Comparison of ENCODE assay signal across 10 cellular contexts in genomic region chr4:142265536-142265935, GRCh38.
DNase-seq lines count a peak whose midpoint lies in the region; ATAC-seq and TF ChIP-seq lines count a peak whose summit lies in the region.
"Had no signal": no experiment of that assay in that cellular context is flagged by ENCODE, and none has a peak within 500 bp of the region (broad histone marks: within the 10 kb centered on the region; RNA-seq: fewer than 3 reads in every experiment).

No MANE protein-coding gene starts in this region.

- H3K9ac ChIP-seq in IMR-90 (ENCODE audit: low read depth, low read length), result peak overlapping the region; percentile 61; the same call in 1 of the 2 replicates

- no peak for TF ChIP-seq CTCF in IMR-90 (conservative IDR thresholded peaks at IDR 0.05; ENCODE audit: low read depth, low read length)
- no peak for TF ChIP-seq CTCF in brain microvascular endothelial cell (IDR thresholded peaks at IDR 0.05; ENCODE audit: low read depth, low read length, missing control alignments)
- TF ChIP-seq CTCF in glutamatergic neuron (IDR thresholded peaks at IDR 0.05; ENCODE audit: partially characterized antibody, unreplicated experiment), result no peak
- TF ChIP-seq CTCF in Caco-2 (IDR thresholded peaks at IDR 0.05; ENCODE audit: insufficient read depth in 1 of 2, low read depth in 1 of 2, low read length in 1 of 2, severe bottlenecking in 1 of 2, unreplicated experiment in 1 of 2), result no peak

- H4K91ac ChIP-seq in IMR-90 (ENCODE audit: insufficient read depth, low read depth, low read length), result peak overlapping the region; percentile 99

- peak overlapping the region; percentile 93 for H4K5ac ChIP-seq in IMR-90 (ENCODE audit: low read depth, low read length)

- H3K4ac ChIP-seq in IMR-90 (ENCODE audit: low read depth, low read length), result peak overlapping the region; percentile 97; the same call in 1 of the 2 replicates

- POLR2A ChIA-PET in CD4-positive, alpha-beta memory T cell (lab: Charles Lee; ENCODE audit: partially characterized antibody), result interaction anchor here (0.6 to 1.3 kb wide), 3 partner anchors 9 to 123 kb away, joined by 3 to 6 read pairs (median 4); no protein-coding TSS in a partner anchor
- POLR2A ChIA-PET in IMR-90 (lab: Charles Lee; ENCODE audit: unreplicated experiment) (interaction anchor here (0.6 to 1.3 kb wide), 2 partner anchors 9 to 143 kb away, joined by 3 read pairs; no protein-coding TSS in a partner anchor), Caco-2 (lab: Charles Lee) (no interaction called here)

- ATAC-seq in IMR-90 (ENCODE audit: low read depth), result peak; percentile 47

- 0 out of 2 replicates have a peak overlapping the region, but pooled peaks have one; percentile 98 for H3K23ac ChIP-seq in IMR-90 (ENCODE audit: low read depth, low read length)

- peak overlapping the region; percentile 97 for H2BK5ac ChIP-seq in IMR-90 (ENCODE audit: low read depth, low read length, poor library complexity, severe bottlenecking)

- peaks cover 0 to 4% (median 0%) of the 10 kb centered on the region in 8 donors for H3K9me3 Mint-ChIP-seq in CD4-positive, alpha-beta memory T cell
- H3K9me3 Mint-ChIP-seq in glutamatergic neuron (ENCODE audit: unreplicated experiment), result no peaks in the 10 kb centered on the region
- no peaks in the 10 kb centered on the region for H3K9me3 Mint-ChIP-seq in Caco-2 (ENCODE audit: unreplicated experiment)

- intact Hi-C loops in CD4-positive, alpha-beta memory T cell (cut with micrococcal nuclease), result no loop called here
- intact Hi-C loops in IMR-90 (cut with micrococcal nuclease) (loop anchor here (5.0 to 10.0 kb wide), 2 partner anchors 138 to 921 kb away; no protein-coding TSS in a partner anchor), Caco-2 (cut with micrococcal nuclease; ENCODE audit: unreplicated experiment) (loop anchor here (10.0 kb wide), 1 partner anchor 131 kb away; no protein-coding TSS in a partner anchor)

- peak overlapping the region; percentile 100 for H3K18ac ChIP-seq in IMR-90 (ENCODE audit: low read depth, low read length)

- no peak overlapping the region for H2AK9ac ChIP-seq in IMR-90 (replicated peaks; ENCODE audit: low read depth, low read length, poor library complexity)

- H2BK20ac ChIP-seq in IMR-90 (ENCODE audit: low read depth, low read length), result peak overlapping the region; percentile 99; the same call in 1 of the 2 replicates

- BruUV-seq in IMR-90 (replicated peaks; lab: Mats Ljungman, UMichigan) (no TSS peak), Caco-2 (replicated peaks; lab: Mats Ljungman, UMichigan) (no TSS peak)

- peaks cover 63 to 93% (median 78%) of the 10 kb centered on the region in 4 donors for H3K4me1 Mint-ChIP-seq in CD4-positive, alpha-beta memory T cell
- peaks cover 10% of the 10 kb centered on the region for H3K4me1 Mint-ChIP-seq in glutamatergic neuron (ENCODE audit: low read depth, unreplicated experiment)
- no peaks in the 10 kb centered on the region for H3K4me1 Mint-ChIP-seq in Caco-2 (ENCODE audit: low read depth, unreplicated experiment)

- no peaks in the 10 kb centered on the region for H3K27me3 Mint-ChIP-seq in CD4-positive, alpha-beta memory T cell
- H3K27me3 Mint-ChIP-seq in glutamatergic neuron (ENCODE audit: unreplicated experiment) (no peaks in the 10 kb centered on the region), Caco-2 (ENCODE audit: insufficient read depth, unreplicated experiment) (no peaks in the 10 kb centered on the region)

- H4K8ac ChIP-seq in IMR-90 (ENCODE audit: low read depth in 2 of 2, low read length in 2 of 2), result peak overlapping the region; percentile 83 to 98

- peaks cover 7% of the 10 kb centered on the region for H3K36me3 ChIP-seq in CD4-positive, alpha-beta memory T cell (ENCODE audit: insufficient read depth, low read length)
- H3K36me3 ChIP-seq in IMR-90 (ENCODE audit: control insufficient read depth, insufficient read depth, low read length) (no peaks in the 10 kb centered on the region), brain microvascular endothelial cell (replicated peaks) (no peaks in the 10 kb centered on the region), Caco-2 (ENCODE audit: control insufficient read depth, insufficient read depth, low read length) (no peaks in the 10 kb centered on the region)

- peak overlapping the region; percentile 100 for H2BK120ac ChIP-seq in IMR-90 (ENCODE audit: low read depth, low read length)

- H3K9me1 ChIP-seq in IMR-90 (ENCODE audit: insufficient read depth, low read length), result peaks cover 8% of the 10 kb centered on the region

- in situ Hi-C loops in IMR-90 (cut with MboI; ENCODE audit: low sequenced_read_pairs) (no loop called here), brain microvascular endothelial cell (cut with HindIII; ENCODE audit: low pct_ligation_motif_present, low sequenced_read_pairs) (no loop called here)

- no CpG with 5 or more reads among the region's 3 CpGs for WGBS in IMR-90 (ENCODE audit: extremely low coverage in 2 of 2, insufficient read length in 1 of 2), 2 experiments

- H3K14ac ChIP-seq in IMR-90 (replicated peaks; ENCODE audit: low read depth, low read length), result peak overlapping the region; percentile 98; the same call in 1 of the 2 replicates

- no peak overlapping the region; the same call in 2 of the 3 replicates for H2BK15ac ChIP-seq in IMR-90 (ENCODE audit: low read depth, low read length)

- H4K20me1 ChIP-seq in IMR-90 (ENCODE audit: insufficient read depth, low read length), result no peaks in the 10 kb centered on the region

- H3K56ac ChIP-seq in IMR-90 (ENCODE audit: extremely low read depth, insufficient read depth, low read length), result peak overlapping the region; percentile 93

- peaks cover 61 to 66% of the 10 kb centered on the region in 2 donors for H3K36me3 Mint-ChIP-seq in CD4-positive, alpha-beta memory T cell
- H3K36me3 Mint-ChIP-seq in glutamatergic neuron (ENCODE audit: unreplicated experiment) (no peaks in the 10 kb centered on the region), Caco-2 (ENCODE audit: insufficient read depth, unreplicated experiment) (no peaks in the 10 kb centered on the region)

- H3K27ac Mint-ChIP-seq in CD4-positive, alpha-beta memory T cell, result peak overlapping the region; percentile 33 to 87 (median 78)
- no peak overlapping the region for H3K27ac Mint-ChIP-seq in glutamatergic neuron (ENCODE audit: unreplicated experiment)
- no peak overlapping the region for H3K27ac Mint-ChIP-seq in Caco-2 (ENCODE audit: unreplicated experiment)

- no peak for TF ChIP-seq RAD21 in IMR-90 (IDR thresholded peaks at IDR 0.05; ENCODE audit: low read length)

- H3K4me1 ChIP-seq in CD4-positive, alpha-beta memory T cell (ENCODE audit: insufficient read depth, low read length), result peaks cover 70% of the 10 kb centered on the region
- H3K4me1 ChIP-seq in IMR-90 (ENCODE audit: control insufficient read depth, insufficient read depth, low read length) (peaks cover 23% of the 10 kb centered on the region), Caco-2 (no peaks in the 10 kb centered on the region; the same call in 1 of the 2 replicates)

- dilution Hi-C loops in IMR-90 (cut with HindIII; ENCODE audit: low sequenced_read_pairs, unreplicated experiment), result no loop called here

- DNase-seq in CD4-positive, alpha-beta memory T cell, result no peak
- DNase-seq in IMR-90 (peak; percentile 75), brain microvascular endothelial cell (peak; percentile 47), lung microvascular endothelial cell (ENCODE audit: low read depth in 2 of 2) (peak; percentile 64 to 68), glutamatergic neuron (no peak), HuH-7 (ENCODE audit: low spot score) (no peak), GM19240 (ENCODE audit: insufficient read length, low spot score) (no peak), Caco-2 (no peak)
- DNase-seq: head of caudate nucleus, nucleus accumbens had no signal

- no peak overlapping the region for H2AFZ ChIP-seq in IMR-90 (replicated peaks; ENCODE audit: low read length, poor library complexity)

- CTCF ChIA-PET in CD4-positive, alpha-beta memory T cell (lab: Charles Lee; ENCODE audit: partially characterized antibody), result interaction anchor here (0.8 to 1.2 kb wide), 2 partner anchors 17 to 52 kb away, joined by 3 to 4 read pairs; no protein-coding TSS in a partner anchor
- CTCF ChIA-PET in IMR-90 (lab: Yijun Ruan, JAX), result no interaction called here
- CTCF ChIA-PET in Caco-2 (lab: Charles Lee), result no interaction called here

- peak overlapping the region in 5 of 8 donors; percentile 13 to 78 (median 46) for H3K4me3 Mint-ChIP-seq in CD4-positive, alpha-beta memory T cell
- H3K4me3 Mint-ChIP-seq in glutamatergic neuron (ENCODE audit: unreplicated experiment) (no peak overlapping the region), Caco-2 (ENCODE audit: unreplicated experiment) (no peak overlapping the region)

- no peak overlapping the region for H3K4me3 ChIP-seq in CD4-positive, alpha-beta memory T cell (ENCODE audit: low read length in 2 of 2)
- H3K4me3 ChIP-seq in IMR-90 (ENCODE audit: insufficient read depth, low read depth, low read length), result no peak overlapping the region
- H3K4me3 ChIP-seq in brain microvascular endothelial cell (ENCODE audit: low read depth, low read length), result no peak overlapping the region
- H3K4me3 ChIP-seq in Caco-2 (ENCODE audit: low read depth, low read length), result no peak overlapping the region

- TF ChIP-seq POLR2A in IMR-90 (IDR thresholded peaks at IDR 0.05; ENCODE audit: low read depth, low read length), result no peak

- H3K79me1 ChIP-seq in IMR-90 (ENCODE audit: low read depth in 1 of 2, low read length in 2 of 2), result peaks cover 0 to 11% of the 10 kb centered on the region in 2 experiments; a peak in 2 of 4 replicates

- H2AK5ac ChIP-seq in IMR-90 (ENCODE audit: low read depth, low read length), result no peak overlapping the region

- no peaks in the 10 kb centered on the region for H3K27me3 ChIP-seq in CD4-positive, alpha-beta memory T cell (ENCODE audit: insufficient read depth, low read length)
- no peaks in the 10 kb centered on the region for H3K27me3 ChIP-seq in IMR-90 (ENCODE audit: control insufficient read depth, insufficient read depth, low read length)
- no peaks in the 10 kb centered on the region for H3K27me3 ChIP-seq in brain microvascular endothelial cell (replicated peaks)
- H3K27me3 ChIP-seq in Caco-2 (replicated peaks; ENCODE audit: control insufficient read depth, insufficient read depth, low read length), result no peaks in the 10 kb centered on the region

- H3K4me2 ChIP-seq in IMR-90 (ENCODE audit: low read depth, low read length), result peak overlapping the region; percentile 55; the same call in 1 of the 2 replicates

- H3K27ac ChIP-seq in CD4-positive, alpha-beta memory T cell (ENCODE audit: low read depth, low read length), result no peak overlapping the region
- peak overlapping the region; percentile 93; the same call in 1 of the 2 replicates for H3K27ac ChIP-seq in IMR-90 (ENCODE audit: insufficient read depth, low read length)
- peak overlapping the region; percentile 77 for H3K27ac ChIP-seq in brain microvascular endothelial cell

- H3K9me3 ChIP-seq in CD4-positive, alpha-beta memory T cell (ENCODE audit: control insufficient read depth in 1 of 2, low read length in 2 of 2), result no peaks in the 10 kb centered on the region
- H3K9me3 ChIP-seq in IMR-90 (ENCODE audit: control insufficient read depth, insufficient read depth, low read length) (no peaks in the 10 kb centered on the region), Caco-2 (no peaks in the 10 kb centered on the region)

TF ChIP-seq in IMR-90, 13 proteins besides CTCF, POLR2A, EP300 and RAD21 (continues in another document):
- TF ChIP-seq BHLHE40 (IDR thresholded peaks at IDR 0.05; ENCODE audit: low read depth, low read length), result no peak
- TF ChIP-seq SMC3 (IDR thresholded peaks at IDR 0.05; ENCODE audit: low read depth, low read length), result no peak
- TF ChIP-seq NFE2L2 (IDR thresholded peaks at IDR 0.05; ENCODE audit: low read depth, low read length), result no peak

Comparison
In these comparisons a context has a peak if more than half of its experiments do, and no peak if none do; other contexts are left out.
1. DNase-seq: peak in IMR-90 (single experiment), brain microvascular endothelial cell (single experiment) and lung microvascular endothelial cell (2 of 2); none in CD4-positive, alpha-beta memory T cell (0 of 5), glutamatergic neuron (single experiment), HuH-7 (single experiment), GM19240 (single experiment) and Caco-2 (0 of 2).
2. H3K27ac Mint-ChIP-seq: peak in CD4-positive, alpha-beta memory T cell (7 of 7); none in glutamatergic neuron (single experiment) and Caco-2 (single experiment).
3. H3K4me3 Mint-ChIP-seq: peak in CD4-positive, alpha-beta memory T cell (5 of 8); none in glutamatergic neuron (single experiment) and Caco-2 (single experiment).